Comparison of ENCODE assay signal across 1 cellular context in genomic region chr15:65639509-65639908, GRCh38.
TF ChIP-seq lines count a peak whose summit lies in the region.

No MANE protein-coding gene starts in this region.

TF ChIP-seq in IMR-90, 13 proteins besides CTCF, POLR2A, EP300 and RAD21:
- TF ChIP-seq MXI1 (IDR thresholded peaks at IDR 0.05; ENCODE audit: borderline replicate concordance, low read depth, low read length) (no peak), RFX5 (IDR thresholded peaks at IDR 0.05; ENCODE audit: low read depth, low read length) (no peak), CEBPB (IDR thresholded peaks at IDR 0.05; ENCODE audit: low read depth, low read length) (no peak), FOS (IDR thresholded peaks at IDR 0.05; ENCODE audit: low read depth, low read length) (no peak), NFE2L2 (IDR thresholded peaks at IDR 0.05; ENCODE audit: low read depth, low read length) (no peak), CHD1 (IDR thresholded peaks at IDR 0.05; ENCODE audit: low read depth, low read length) (no peak), SMC3 (IDR thresholded peaks at IDR 0.05; ENCODE audit: low read depth, low read length) (no peak), ELK1 (IDR thresholded peaks at IDR 0.05; ENCODE audit: borderline replicate concordance, low read depth, low read length) (no peak), RCOR1 (IDR thresholded peaks at IDR 0.05; ENCODE audit: insufficient replicate concordance, low read length) (no peak), MAFK (IDR thresholded peaks at IDR 0.05; ENCODE audit: low read depth, low read length) (no peak), BHLHE40 (IDR thresholded peaks at IDR 0.05; ENCODE audit: low read depth, low read length) (no peak), MAZ (IDR thresholded peaks at IDR 0.05; ENCODE audit: borderline replicate concordance, low read depth, low read length) (no peak), USF2 (IDR thresholded peaks at IDR 0.05; ENCODE audit: low read depth, low read length) (no peak)
TF ChIP-seq in IMR-90: peak in this region for 0.
